ENCODE assay signal across 12 cellular contexts in the genomic region with DNA sequence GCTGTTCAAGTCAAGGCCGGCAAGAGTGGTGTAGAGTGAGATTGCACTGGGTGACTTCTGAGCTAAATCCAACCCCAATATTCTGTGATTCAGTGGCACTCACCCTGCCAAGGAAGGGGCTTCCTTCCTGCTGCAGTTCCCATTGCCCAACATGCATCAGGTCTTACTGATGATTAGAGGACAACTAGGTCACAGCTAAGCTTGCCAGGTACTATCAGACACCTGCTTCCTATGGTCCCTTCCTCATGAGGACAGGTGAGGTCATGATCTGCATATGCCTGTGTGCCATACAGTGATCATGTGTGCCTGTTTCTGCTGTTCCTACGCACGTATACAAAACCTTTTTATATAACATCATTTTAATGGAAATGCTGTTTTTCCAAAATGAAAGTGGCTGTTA. TPM values are rescaled to one million over a fixed set of nuclear protein-coding genes. Genes with fewer than 3 reads are reported as not detected.
A peak's percentile ranks its signal among the peaks of the same experiment; 100 is the strongest.
DNase-seq lines count a peak whose midpoint lies in the region; ATAC-seq and TF ChIP-seq lines count a peak whose summit lies in the region.
"Had no signal": no experiment of that assay in that cellular context is flagged by ENCODE, and none has a peak within 500 bp of the region (broad histone marks: within the 10 kb centered on the region; RNA-seq: fewer than 3 reads in every experiment).

No MANE protein-coding gene starts in this region.

- no peak overlapping the region for H3K27ac ChIP-seq in CD8-positive, alpha-beta memory T cell (ENCODE audit: low read depth, low read length)
- H3K27ac ChIP-seq in caudate nucleus (ENCODE audit: low read depth, low read length) = peak overlapping the region; percentile 72
- no peak overlapping the region for H3K27ac ChIP-seq in neural progenitor cell
- H3K27ac ChIP-seq: left lung had no signal

- TF ChIP-seq CTCF in CD14-positive monocyte (IDR thresholded peaks at IDR 0.05) (no peak), neural progenitor cell (IDR thresholded peaks at IDR 0.05) (no peak), HFFc6 (IDR thresholded peaks at IDR 0.05) (no peak)

- H3K27me3 ChIP-seq in CD8-positive, alpha-beta memory T cell (ENCODE audit: insufficient read depth, low read length, poor library complexity, severe bottlenecking) = peaks cover 8% of the 10 kb centered on the region
- peaks cover 10% of the 10 kb centered on the region for H3K27me3 ChIP-seq in neural progenitor cell

- H3K9me3 Mint-ChIP-seq in CD14-positive monocyte = peaks cover 0 to 6% (median 1%) of the 10 kb centered on the region in 7 donors
- no peaks in the 10 kb centered on the region for H3K9me3 Mint-ChIP-seq in CD8-positive, alpha-beta memory T cell
- H3K9me3 Mint-ChIP-seq in neural progenitor cell = no peaks in the 10 kb centered on the region
- H3K9me3 Mint-ChIP-seq in HFFc6 = no peaks in the 10 kb centered on the region

- H3K4me3 Mint-ChIP-seq in CD14-positive monocyte (peak overlapping the region; percentile 34 to 35), neural progenitor cell (peak overlapping the region; percentile 67), HFFc6 (no peak overlapping the region)
- peak overlapping the region; percentile 60 to 91 (median 84) for H3K4me3 Mint-ChIP-seq in CD8-positive, alpha-beta memory T cell

- H3K9ac ChIP-seq in neural progenitor cell = no peak overlapping the region

- DNase-seq in CD14-positive monocyte (ENCODE audit: low spot score) = no peak
- DNase-seq in CD8-positive, alpha-beta memory T cell = no peak
- peak in 4 of 61 donors; percentile 4 to 33 (median 21) for DNase-seq in caudate nucleus (lab: John Stamatoyannopoulos, UW)
- no peak for DNase-seq in neural progenitor cell (ENCODE audit: low spot score)
- no peak for DNase-seq in HFFc6
- DNase-seq in NCI-H526 treated with DMSO at 0.1 percent for 48 hours (lab: John Stamatoyannopoulos, UW) = no peak
- DNase-seq: activated effector memory CD4-positive, alpha-beta T cell treated with anti-CD3 and anti-CD28 coated beads, Interleukin-2, amount 50 U/mL, for 16 hours; GOT3; Karpas-422; left lung; retina had no signal

- no peak overlapping the region for H3K4me3 ChIP-seq in CD8-positive, alpha-beta memory T cell (ENCODE audit: low read length)
- no peak overlapping the region for H3K4me3 ChIP-seq in neural progenitor cell
- H3K4me3 ChIP-seq: left lung had no signal

- H3K4me1 ChIP-seq in CD8-positive, alpha-beta memory T cell (ENCODE audit: insufficient read depth, low read length) = peaks cover 15% of the 10 kb centered on the region
- H3K4me1 ChIP-seq in neural progenitor cell = peaks cover 34% of the 10 kb centered on the region

- H3K27ac Mint-ChIP-seq in CD14-positive monocyte (no peak overlapping the region), neural progenitor cell (no peak overlapping the region), HFFc6 (no peak overlapping the region)
- peak overlapping the region in 7 of 8 donors; percentile 31 to 83 (median 47) for H3K27ac Mint-ChIP-seq in CD8-positive, alpha-beta memory T cell

- H3K36me3 Mint-ChIP-seq in CD14-positive monocyte (peaks cover 2 to 15% of the 10 kb centered on the region in 2 donors), neural progenitor cell (no peaks in the 10 kb centered on the region), HFFc6 (ENCODE audit: low read depth) (no peaks in the 10 kb centered on the region)
- H3K36me3 Mint-ChIP-seq in CD8-positive, alpha-beta memory T cell = peaks cover 0 to 14% (median 0%) of the 10 kb centered on the region in 3 donors

- H3K27me3 Mint-ChIP-seq in CD14-positive monocyte (ENCODE audit: low read depth in 3 of 3) (peaks cover 23 to 40% (median 31%) of the 10 kb centered on the region in 3 donors), neural progenitor cell (ENCODE audit: insufficient read depth, low read depth) (peaks cover 13% of the 10 kb centered on the region), HFFc6 (ENCODE audit: insufficient read depth) (peaks cover 11% of the 10 kb centered on the region)
- peaks cover 10 to 15% of the 10 kb centered on the region in 2 donors for H3K27me3 Mint-ChIP-seq in CD8-positive, alpha-beta memory T cell

- H3K36me3 ChIP-seq in CD8-positive, alpha-beta memory T cell (ENCODE audit: insufficient read depth, low read length) = no peaks in the 10 kb centered on the region
- no peaks in the 10 kb centered on the region for H3K36me3 ChIP-seq in neural progenitor cell
- H3K36me3 ChIP-seq: left lung had no signal

- peaks cover 31% of the 10 kb centered on the region for H3K79me2 ChIP-seq in neural progenitor cell (ENCODE audit: low read depth)

- H3K9me3 ChIP-seq in CD8-positive, alpha-beta memory T cell (ENCODE audit: low read length) = no peaks in the 10 kb centered on the region
- H3K9me3 ChIP-seq in neural progenitor cell (ENCODE audit: low read depth) = no peaks in the 10 kb centered on the region
- H3K9me3 ChIP-seq: left lung had no signal

- peaks cover 58% of the 10 kb centered on the region for H3K4me1 Mint-ChIP-seq in CD14-positive monocyte
- peaks cover 22 to 49% (median 27%) of the 10 kb centered on the region in 3 donors for H3K4me1 Mint-ChIP-seq in CD8-positive, alpha-beta memory T cell
- H3K4me1 Mint-ChIP-seq in neural progenitor cell = peaks cover 42% of the 10 kb centered on the region
- peaks cover 32% of the 10 kb centered on the region for H3K4me1 Mint-ChIP-seq in HFFc6 (ENCODE audit: low read depth)

- H3K4me2 ChIP-seq in neural progenitor cell = no peak overlapping the region

- intact Hi-C loops in CD14-positive monocyte (cut with micrococcal nuclease) = loop anchor here (5.0 kb wide), 4 partner anchors 66 to 156 kb away; partner anchors contain the start of genes ATP23 (in 1 of the 2), EEF1AKMT3 (in 1 of the 2), METTL1 (in 1 of the 2) and OS9 (in 1 of the 2)

- H4K20me1 ChIP-seq in neural progenitor cell (ENCODE audit: low read depth) = peaks cover 27% of the 10 kb centered on the region

- POLR2A ChIA-PET in CD8-positive, alpha-beta memory T cell (lab: Charles Lee) = interaction anchor here (0.5 kb wide), 1 partner anchor 598 kb away, joined by 3 read pairs; no protein-coding TSS in a partner anchor

- CTCF ChIA-PET in CD8-positive, alpha-beta memory T cell (lab: Charles Lee) = interaction anchor here (0.8 to 2.7 kb wide), 8 partner anchors 9 to 65 kb away, joined by 3 to 13 read pairs (median 4); partner anchors contain the start of gene TSFM

- no peak for ATAC-seq in GM19455 (IDR thresholded peaks at IDR 0.05; ENCODE audit: unreplicated experiment)
- ATAC-seq: left lung had no signal

- no peak overlapping the region for H2AFZ ChIP-seq in neural progenitor cell (replicated peaks)

- peaks cover 47% of the 10 kb centered on the region for H3F3A ChIP-seq in neural progenitor cell (ENCODE audit: low read depth)

RNA-seq across cellular contexts. Expression of gene CTDSP2, which starts 1.7 kb away (rescaled TPM):
- 10 to 100 TPM; 59.1 to 70.2 TPM for polyA plus RNA-seq in CD14-positive monocyte
- total RNA-seq in CD8-positive, alpha-beta memory T cell = 10 to 100 TPM; 72.8 to 76.4 TPM
- polyA plus RNA-seq in CD8-positive, alpha-beta memory T cell = 55.0 TPM
- total RNA-seq in neural progenitor cell (ENCODE audit: low replicate concordance) = 43.6 and 73.2 TPM in 2 replicates
- total RNA-seq in HFFc6 (2021; fragmentation: NEBNext Ultra II Directional; extraction: Animal tissue kit (Norgen Biotek cat#: 25700)) = 100 to 1,000 TPM in 5 of 6 experiments, 10 to 100 TPM in 1; 99.2 to 128 (median 111) TPM

RNA-seq across cellular contexts. Expression of gene AVIL, which starts 29.7 kb away (rescaled TPM):
- under 1 TPM in 1 of 2 donors, not detected in 1; 0.11 TPM for polyA plus RNA-seq in CD14-positive monocyte
- total RNA-seq in CD8-positive, alpha-beta memory T cell = 1 to 10 TPM; 2.3 to 2.5 TPM
- polyA plus RNA-seq in CD8-positive, alpha-beta memory T cell = 0.40 TPM
- total RNA-seq in neural progenitor cell (ENCODE audit: low replicate concordance) = 0.12 and 0.37 TPM in 2 replicates
- 1 to 10 TPM in 1 of 6 experiments, under 1 TPM in 5; 0.14 to 1.1 (median 0.67) TPM for total RNA-seq in HFFc6 (2021; fragmentation: NEBNext Ultra II Directional; extraction: Animal tissue kit (Norgen Biotek cat#: 25700))

Comparison
In these comparisons a context has a peak if more than half of its experiments do, and no peak if none do; other contexts are left out.
1. H3K27ac Mint-ChIP-seq: peak in CD8-positive, alpha-beta memory T cell (7 of 8); none in CD14-positive monocyte (0 of 7), neural progenitor cell (single experiment) and HFFc6 (single experiment).